In the genomic region with DNA sequence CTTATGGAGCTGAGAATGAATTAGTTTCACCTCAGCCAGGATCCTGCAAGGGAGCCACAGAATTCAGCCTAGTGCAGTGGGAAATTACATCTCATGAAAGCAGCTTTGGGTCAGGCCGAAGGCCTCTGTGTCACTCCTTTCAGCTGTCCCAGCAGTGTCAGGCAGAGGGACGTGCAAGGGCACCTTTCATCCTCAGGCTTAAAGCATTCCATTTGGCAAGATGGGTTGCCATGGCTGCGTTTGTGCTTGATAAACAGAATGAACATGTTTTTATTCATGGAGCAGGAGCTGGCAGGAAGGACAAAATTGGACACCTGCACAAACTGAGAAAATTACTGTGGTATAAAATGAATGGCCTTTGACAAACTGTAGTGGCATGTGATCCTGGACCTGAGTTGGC, we compare ENCODE assay signal across 12 cellular contexts. TPM values are rescaled to one million over a fixed set of nuclear protein-coding genes. Genes with fewer than 3 reads are reported as not detected.
DNase-seq lines count a peak whose midpoint lies in the region; ATAC-seq and TF ChIP-seq lines count a peak whose summit lies in the region.
"Had no signal": no experiment of that assay in that cellular context is flagged by ENCODE, and none has a peak within 500 bp of the region (broad histone marks: within the 10 kb centered on the region; RNA-seq: fewer than 3 reads in every experiment).

No MANE protein-coding gene starts in this region.

- no peak overlapping the region for H3K27ac ChIP-seq in H9 (ENCODE audit: insufficient read length, low read depth, low read length)
- H3K27ac ChIP-seq: upper lobe of left lung had no signal

- no peak overlapping the region for H2BK15ac ChIP-seq in H9 (ENCODE audit: low read depth, low read length)

- H3K27ac Mint-ChIP-seq in H9: no peak overlapping the region
- H3K27ac Mint-ChIP-seq: activated CD4-positive, alpha-beta T cell treated with anti-CD3 and anti-CD28 coated beads, Interleukin-2, amount 10 ng/mL, durations not matched to agents 7 days and 5 days; T-helper 2 cell treated with Interferon-gamma antibody and Interleukin-4, amounts not matched to agents 5 μg/mL and 100 μg/mL, for 36 hours had no signal

- H3K4ac ChIP-seq in H9 (ENCODE audit: low read depth, low read length): no peak overlapping the region

- H3K36me3 ChIP-seq in mucosa of descending colon (ENCODE audit: low read depth): peaks cover 3% of the 10 kb centered on the region

- intact Hi-C loops in mucosa of descending colon (cut with DNase I, micrococcal nuclease): no loop called here

- ATAC-seq in mucosa of descending colon (peak; percentile 49), GM18868 (IDR thresholded peaks at IDR 0.05; ENCODE audit: unreplicated experiment) (no peak), HG02970 (IDR thresholded peaks at IDR 0.05; ENCODE audit: low FRiP score, unreplicated experiment) (no peak)

- no peaks in the 10 kb centered on the region for H3K27me3 ChIP-seq in H9 (ENCODE audit: insufficient read depth, low read length)
- H3K27me3 ChIP-seq: upper lobe of left lung had no signal

- H2AK5ac ChIP-seq in H9 (ENCODE audit: insufficient read length, low read length): no peak overlapping the region

- H3K79me1 ChIP-seq in H9 (ENCODE audit: insufficient read depth, low read depth, low read length, poor library complexity, severe bottlenecking): no peaks in the 10 kb centered on the region

- no peak overlapping the region for H3K9ac ChIP-seq in H9 (ENCODE audit: extremely low read depth, insufficient read length, low read length)

- H2BK120ac ChIP-seq in H9 (ENCODE audit: low read depth, low read length, poor library complexity, severe bottlenecking): no peak overlapping the region

- no peaks in the 10 kb centered on the region for H3K4me1 Mint-ChIP-seq in H9
- H3K4me1 Mint-ChIP-seq: activated CD4-positive, alpha-beta T cell treated with anti-CD3 and anti-CD28 coated beads, Interleukin-2, amount 10 ng/mL, durations not matched to agents 7 days and 5 days had no signal

- H3K4me1 ChIP-seq in mucosa of descending colon (ENCODE audit: low read depth): no peaks in the 10 kb centered on the region
- H3K4me1 ChIP-seq in H9 (ENCODE audit: insufficient read depth, low read length): no peaks in the 10 kb centered on the region
- H3K4me1 ChIP-seq: upper lobe of left lung had no signal

- H4K8ac ChIP-seq in H9 (replicated peaks; ENCODE audit: insufficient read length, low read depth, low read length): no peak overlapping the region

- no peaks in the 10 kb centered on the region for H3K79me2 ChIP-seq in H9 (ENCODE audit: insufficient read depth, low read length)

- H4K91ac ChIP-seq in H9 (ENCODE audit: insufficient read length, low read depth, low read length): no peak overlapping the region

- in situ Hi-C loops in astrocyte of the spinal cord (cut with HindIII; ENCODE audit: low sequenced_read_pairs): no loop called here

- H3K9me3 ChIP-seq in mucosa of descending colon (no peaks in the 10 kb centered on the region), H9 (ENCODE audit: control insufficient read depth, low read depth, low read length) (no peaks in the 10 kb centered on the region)
- H3K9me3 ChIP-seq: upper lobe of left lung had no signal

- H3K4me2 ChIP-seq in H9 (ENCODE audit: insufficient read depth, insufficient read length, low read length): no peak overlapping the region

- no peak overlapping the region for H2AFZ ChIP-seq in H9 (ENCODE audit: low read length)

- no peak overlapping the region for H3K56ac ChIP-seq in H9 (ENCODE audit: insufficient read length, low read depth, low read length)

- H3K23me2 ChIP-seq in H9 (ENCODE audit: insufficient read length, low read depth, low read length, poor library complexity, severe bottlenecking): no peaks in the 10 kb centered on the region

- no peaks in the 10 kb centered on the region for H3K9me3 Mint-ChIP-seq in H9
- H3K9me3 Mint-ChIP-seq: activated CD4-positive, alpha-beta T cell treated with anti-CD3 and anti-CD28 coated beads, Interleukin-2, amount 10 ng/mL, durations not matched to agents 7 days and 5 days; T-helper 2 cell treated with Interferon-gamma antibody and Interleukin-4, amounts not matched to agents 5 μg/mL and 100 μg/mL, for 36 hours had no signal

- H3K4me3 ChIP-seq in astrocyte of the spinal cord (ENCODE audit: low read depth, low read length): no peak overlapping the region
- no peak overlapping the region for H3K4me3 ChIP-seq in mucosa of descending colon
- H3K4me3 ChIP-seq: upper lobe of left lung had no signal

- H3K27me3 Mint-ChIP-seq in H9 (ENCODE audit: low read depth): no peaks in the 10 kb centered on the region
- H3K27me3 Mint-ChIP-seq: activated CD4-positive, alpha-beta T cell treated with anti-CD3 and anti-CD28 coated beads, Interleukin-2, amount 10 ng/mL, durations not matched to agents 7 days and 5 days had no signal

- no peaks in the 10 kb centered on the region for H4K20me1 ChIP-seq in H9 (ENCODE audit: control insufficient read depth, insufficient read depth, insufficient read length)

- peaks cover 9 to 50% (median 43%) of the 10 kb centered on the region in 3 experiments; a peak in 6 of 7 replicates for H3K36me3 Mint-ChIP-seq in H9 (ENCODE audit: insufficient read depth in 1 of 3, low read depth in 3 of 3)

- H3K18ac ChIP-seq in H9 (ENCODE audit: insufficient read length, low read depth, low read length): no peak overlapping the region

- no peak overlapping the region for H3K4me3 Mint-ChIP-seq in H9
- H3K4me3 Mint-ChIP-seq: activated CD4-positive, alpha-beta T cell treated with anti-CD3 and anti-CD28 coated beads, Interleukin-2, amount 10 ng/mL, durations not matched to agents 7 days and 5 days; T-helper 2 cell treated with Interferon-gamma antibody and Interleukin-4, amounts not matched to agents 5 μg/mL and 100 μg/mL, for 36 hours had no signal

- no peak overlapping the region for H4K5ac ChIP-seq in H9 (ENCODE audit: insufficient read length, low read depth, low read length)

- peak; percentile 50 for DNase-seq in Ammon's horn (ENCODE audit: low spot score)
- peak; percentile 1 for DNase-seq in NCI-H1092 (lab: John Stamatoyannopoulos, UW)
- DNase-seq in astrocyte of the spinal cord (ENCODE audit: low read depth, low spot score): peak; percentile 10
- no peak for DNase-seq in mucosa of descending colon
- DNase-seq in H9: no peak
- DNase-seq in central memory CD4-positive, alpha-beta T cell: no peak
- DNase-seq: activated CD4-positive, alpha-beta T cell treated with anti-CD3 and anti-CD28 coated beads, Interleukin-2, amount 10 ng/mL, durations not matched to agents 7 days and 5 days; DMS79 treated with DMSO at 0.1 percent for 48 hours; upper lobe of left lung had no signal

- no peak overlapping the region for H2BK5ac ChIP-seq in H9 (ENCODE audit: insufficient read length, low read length)

- no peak overlapping the region for H2BK12ac ChIP-seq in H9 (ENCODE audit: insufficient read length, low read depth, low read length)

- no CpG with 5 or more reads among the region's 3 CpGs for WGBS in H9 (ENCODE audit: extremely low coverage, insufficient read length, low lambda C conversion rate)

- no peak overlapping the region for H2BK20ac ChIP-seq in H9 (ENCODE audit: low read depth, low read length, poor library complexity, severe bottlenecking)

- no peak overlapping the region for H3K14ac ChIP-seq in H9 (ENCODE audit: insufficient read depth, low read length)

- TF ChIP-seq CTCF in astrocyte of the spinal cord (IDR thresholded peaks at IDR 0.05; ENCODE audit: low read depth, low read length) (no peak), mucosa of descending colon (IDR thresholded peaks at IDR 0.05) (no peak), H9 (conservative IDR thresholded peaks at IDR 0.05) (no peak)

- no peak overlapping the region for H3T11ph ChIP-seq in H9 (ENCODE audit: low read length)

- H3K23ac ChIP-seq in H9 (ENCODE audit: insufficient read length, low read depth, low read length): no peak overlapping the region

RNA-seq across cellular contexts. Expression of gene ACAD10, which starts 29.4 kb away (rescaled TPM):
- 10 to 100 TPM; 36.5 to 55.8 (median 37.9) TPM for total RNA-seq in mucosa of descending colon
- 24.3 and 25.7 TPM in 2 replicates for total RNA-seq in H9 (2021)

RNA-seq across cellular contexts. Expression of gene BRAP, which starts 29.5 kb away (rescaled TPM):
- total RNA-seq in mucosa of descending colon (10 to 100 TPM; 17.3 to 26.1 (median 22.3) TPM), H9 (2021) (23.4 and 25.0 TPM in 2 replicates)

RNA-seq across cellular contexts. Expression of gene ALDH2, which starts 51.5 kb away (rescaled TPM):
- total RNA-seq in mucosa of descending colon: 100 to 1,000 TPM; 293 to 382 (median 304) TPM
- 44.0 and 50.1 TPM in 2 replicates for total RNA-seq in H9 (2021)

Comparison
In these comparisons a context has a peak if more than half of its experiments do, and no peak if none do; other contexts are left out.
1. DNase-seq: peak in Ammon's horn (single experiment), NCI-H1092 (single experiment) and astrocyte of the spinal cord (single experiment); none in mucosa of descending colon (0 of 3), H9 (single experiment) and central memory CD4-positive, alpha-beta T cell (single experiment).